Comparison of ENCODE assay signal across 1 cellular context in the genomic region with DNA sequence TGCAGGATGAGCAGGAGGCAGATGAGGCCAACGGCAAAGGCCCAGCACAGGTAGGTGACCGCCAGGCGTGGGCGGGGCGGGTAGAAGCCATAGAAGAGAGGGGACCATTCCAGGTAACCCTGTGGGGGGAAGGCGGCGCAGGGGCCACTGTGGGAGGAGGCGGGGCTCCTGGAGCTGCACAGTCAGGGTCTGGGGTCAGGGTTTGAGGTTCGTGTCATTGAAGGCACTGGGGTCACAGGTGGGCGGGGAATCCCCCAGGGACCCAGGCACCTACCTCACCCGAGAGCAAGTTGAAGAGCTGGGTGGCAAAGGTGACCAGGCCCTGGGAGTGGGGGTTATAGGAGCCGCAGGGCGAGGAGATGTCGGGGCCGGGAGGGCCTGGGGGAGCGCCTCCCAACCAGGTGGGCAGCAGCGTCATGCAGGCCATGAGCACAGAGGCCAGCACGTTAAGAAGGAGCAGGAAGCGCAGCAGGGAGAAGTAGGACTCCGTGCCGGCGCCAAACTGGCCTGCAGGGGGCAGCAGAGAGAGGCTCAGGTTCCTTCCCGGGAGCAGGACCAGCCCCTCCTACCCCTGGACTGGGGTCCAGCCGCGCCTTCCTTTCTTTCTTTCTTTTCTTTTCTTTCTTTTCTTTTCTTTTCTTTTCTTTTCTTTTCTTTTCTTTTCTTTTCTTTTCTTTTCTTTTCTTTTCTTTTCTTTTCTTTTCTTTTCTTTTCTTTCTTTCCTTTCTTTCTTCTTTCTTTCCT.
TF ChIP-seq lines count a peak whose summit lies in the region.

No MANE protein-coding gene starts in this region.

TF ChIP-seq in HepG2, 621 proteins besides CTCF, POLR2A, EP300 and RAD21 (continued from another document):
- TF ChIP-seq, protein P1, sequence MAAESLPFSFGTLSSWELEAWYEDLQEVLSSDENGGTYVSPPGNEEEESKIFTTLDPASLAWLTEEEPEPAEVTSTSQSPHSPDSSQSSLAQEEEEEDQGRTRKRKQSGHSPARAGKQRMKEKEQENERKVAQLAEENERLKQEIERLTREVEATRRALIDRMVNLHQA (CRISPR knock-in tag; IDR thresholded peaks at IDR 0.05) = no peak
- TF ChIP-seq SIX4 (CRISPR knock-in tag; IDR thresholded peaks at IDR 0.05) (no peak), NFATC3 (CRISPR knock-in tag; IDR thresholded peaks at IDR 0.05) (no peak), ZNF296 (CRISPR knock-in tag; conservative IDR thresholded peaks at IDR 0.05) (no peak), ZFP36L1 (CRISPR knock-in tag; IDR thresholded peaks at IDR 0.05) (no peak), PHF8 (CRISPR knock-in tag; IDR thresholded peaks at IDR 0.05) (no peak), ZBTB20 (CRISPR knock-in tag; IDR thresholded peaks at IDR 0.05; ENCODE audit: borderline replicate concordance, low read depth) (no peak), MATR3 (CRISPR knock-in tag; IDR thresholded peaks at IDR 0.05) (no peak), GATAD2A (CRISPR knock-in tag; IDR thresholded peaks at IDR 0.05) (peak; percentile 28; the same call in 1 of the 2 replicates), XRCC5 (optimal IDR thresholded peaks at IDR 0.05; ENCODE audit: low read length) (peak; percentile 60), TBP (CRISPR knock-in tag; IDR thresholded peaks at IDR 0.05) (no peak), NR3C1 (CRISPR knock-in tag; IDR thresholded peaks at IDR 0.05) (no peak), TEAD3 (CRISPR knock-in tag; optimal IDR thresholded peaks at IDR 0.05; ENCODE audit: borderline replicate concordance) (peak; percentile 29), CAMTA2 (CRISPR knock-in tag; IDR thresholded peaks at IDR 0.05; ENCODE audit: borderline replicate concordance) (no peak), ZNF207 (IDR thresholded peaks at IDR 0.05; ENCODE audit: borderline replicate concordance) (no peak), ZNF782 (CRISPR knock-in tag; IDR thresholded peaks at IDR 0.05; ENCODE audit: borderline replicate concordance) (no peak), RNF2 (conservative IDR thresholded peaks at IDR 0.05; ENCODE audit: low read depth) (no peak), SALL2 (CRISPR knock-in tag; IDR thresholded peaks at IDR 0.05) (no peak), CBX5 (CRISPR knock-in tag; IDR thresholded peaks at IDR 0.05; ENCODE audit: borderline replicate concordance) (no peak), HMG20A (CRISPR knock-in tag; IDR thresholded peaks at IDR 0.05; ENCODE audit: borderline replicate concordance) (no peak), ZNF790 (CRISPR knock-in tag; IDR thresholded peaks at IDR 0.05; ENCODE audit: borderline replicate concordance) (no peak), IRX3 (CRISPR knock-in tag; IDR thresholded peaks at IDR 0.05; ENCODE audit: borderline replicate concordance, low read depth) (no peak), ZNF432 (CRISPR knock-in tag; IDR thresholded peaks at IDR 0.05; ENCODE audit: borderline replicate concordance) (no peak), PTBP1 (IDR thresholded peaks at IDR 0.05; ENCODE audit: low read depth, low read length, poor library complexity, severe bottlenecking) (peak; percentile 58), NCOR1 (IDR thresholded peaks at IDR 0.05; ENCODE audit: borderline replicate concordance, low read length) (no peak), NFIC (IDR thresholded peaks at IDR 0.05; ENCODE audit: low read length) (no peak), NKX3-1 (CRISPR knock-in tag; IDR thresholded peaks at IDR 0.05) (no peak), SIX1 (CRISPR knock-in tag; IDR thresholded peaks at IDR 0.05; ENCODE audit: borderline replicate concordance) (no peak), GLI4 (CRISPR knock-in tag; IDR thresholded peaks at IDR 0.05; ENCODE audit: borderline replicate concordance) (no peak)
- TF ChIP-seq, protein P2, sequence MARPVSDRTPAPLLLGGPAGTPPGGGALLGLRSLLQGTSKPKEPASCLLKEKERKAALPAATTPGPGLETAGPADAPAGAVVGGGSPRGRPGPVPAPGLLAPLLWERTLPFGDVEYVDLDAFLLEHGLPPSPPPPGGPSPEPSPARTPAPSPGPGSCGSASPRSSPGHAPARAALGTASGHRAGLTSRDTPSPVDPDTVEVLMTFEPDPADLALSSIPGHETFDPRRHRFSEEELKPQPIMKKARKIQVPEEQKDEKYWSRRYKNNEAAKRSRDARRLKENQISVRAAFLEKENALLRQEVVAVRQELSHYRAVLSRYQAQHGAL (CRISPR knock-in tag; IDR thresholded peaks at IDR 0.05; ENCODE audit: not compliant biosample characterization) = no peak
- TF ChIP-seq, protein P3, sequence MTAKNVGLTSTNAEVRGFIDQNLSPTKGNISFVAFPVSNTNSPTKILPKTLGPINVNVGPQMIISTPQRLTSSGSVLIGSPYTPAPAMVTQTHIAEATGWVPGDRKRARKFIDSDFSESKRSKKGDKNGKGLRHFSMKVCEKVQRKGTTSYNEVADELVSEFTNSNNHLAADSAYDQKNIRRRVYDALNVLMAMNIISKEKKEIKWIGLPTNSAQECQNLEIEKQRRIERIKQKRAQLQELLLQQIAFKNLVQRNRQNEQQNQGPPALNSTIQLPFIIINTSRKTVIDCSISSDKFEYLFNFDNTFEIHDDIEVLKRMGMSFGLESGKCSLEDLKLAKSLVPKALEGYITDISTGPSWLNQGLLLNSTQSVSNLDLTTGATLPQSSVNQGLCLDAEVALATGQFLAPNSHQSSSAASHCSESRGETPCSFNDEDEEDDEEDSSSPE (CRISPR knock-in tag; IDR thresholded peaks at IDR 0.05) = no peak
- TF ChIP-seq, protein P4, sequence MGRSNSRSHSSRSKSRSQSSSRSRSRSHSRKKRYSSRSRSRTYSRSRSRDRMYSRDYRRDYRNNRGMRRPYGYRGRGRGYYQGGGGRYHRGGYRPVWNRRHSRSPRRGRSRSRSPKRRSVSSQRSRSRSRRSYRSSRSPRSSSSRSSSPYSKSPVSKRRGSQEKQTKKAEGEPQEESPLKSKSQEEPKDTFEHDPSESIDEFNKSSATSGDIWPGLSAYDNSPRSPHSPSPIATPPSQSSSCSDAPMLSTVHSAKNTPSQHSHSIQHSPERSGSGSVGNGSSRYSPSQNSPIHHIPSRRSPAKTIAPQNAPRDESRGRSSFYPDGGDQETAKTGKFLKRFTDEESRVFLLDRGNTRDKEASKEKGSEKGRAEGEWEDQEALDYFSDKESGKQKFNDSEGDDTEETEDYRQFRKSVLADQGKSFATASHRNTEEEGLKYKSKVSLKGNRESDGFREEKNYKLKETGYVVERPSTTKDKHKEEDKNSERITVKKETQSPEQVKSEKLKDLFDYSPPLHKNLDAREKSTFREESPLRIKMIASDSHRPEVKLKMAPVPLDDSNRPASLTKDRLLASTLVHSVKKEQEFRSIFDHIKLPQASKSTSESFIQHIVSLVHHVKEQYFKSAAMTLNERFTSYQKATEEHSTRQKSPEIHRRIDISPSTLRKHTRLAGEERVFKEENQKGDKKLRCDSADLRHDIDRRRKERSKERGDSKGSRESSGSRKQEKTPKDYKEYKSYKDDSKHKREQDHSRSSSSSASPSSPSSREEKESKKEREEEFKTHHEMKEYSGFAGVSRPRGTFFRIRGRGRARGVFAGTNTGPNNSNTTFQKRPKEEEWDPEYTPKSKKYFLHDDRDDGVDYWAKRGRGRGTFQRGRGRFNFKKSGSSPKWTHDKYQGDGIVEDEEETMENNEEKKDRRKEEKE (IDR thresholded peaks at IDR 0.05) = no peak
- TF ChIP-seq, protein P5, sequence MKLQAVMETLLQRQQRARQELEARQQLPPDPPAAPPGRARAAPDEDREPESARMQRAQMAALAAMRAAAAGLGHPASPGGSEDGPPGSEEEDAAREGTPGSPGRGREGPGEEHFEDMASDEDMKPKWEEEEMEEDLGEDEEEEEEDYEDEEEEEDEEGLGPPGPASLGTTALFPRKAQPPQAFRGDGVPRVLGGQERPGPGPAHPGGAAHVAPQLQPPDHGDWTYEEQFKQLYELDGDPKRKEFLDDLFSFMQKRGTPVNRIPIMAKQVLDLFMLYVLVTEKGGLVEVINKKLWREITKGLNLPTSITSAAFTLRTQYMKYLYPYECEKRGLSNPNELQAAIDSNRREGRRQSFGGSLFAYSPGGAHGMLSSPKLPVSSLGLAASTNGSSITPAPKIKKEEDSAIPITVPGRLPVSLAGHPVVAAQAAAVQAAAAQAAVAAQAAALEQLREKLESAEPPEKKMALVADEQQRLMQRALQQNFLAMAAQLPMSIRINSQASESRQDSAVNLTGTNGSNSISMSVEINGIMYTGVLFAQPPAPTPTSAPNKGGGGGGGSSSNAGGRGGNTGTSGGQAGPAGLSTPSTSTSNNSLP (IDR thresholded peaks at IDR 0.05; ENCODE audit: low read depth, low read length) = no peak
- TF ChIP-seq, protein P6, sequence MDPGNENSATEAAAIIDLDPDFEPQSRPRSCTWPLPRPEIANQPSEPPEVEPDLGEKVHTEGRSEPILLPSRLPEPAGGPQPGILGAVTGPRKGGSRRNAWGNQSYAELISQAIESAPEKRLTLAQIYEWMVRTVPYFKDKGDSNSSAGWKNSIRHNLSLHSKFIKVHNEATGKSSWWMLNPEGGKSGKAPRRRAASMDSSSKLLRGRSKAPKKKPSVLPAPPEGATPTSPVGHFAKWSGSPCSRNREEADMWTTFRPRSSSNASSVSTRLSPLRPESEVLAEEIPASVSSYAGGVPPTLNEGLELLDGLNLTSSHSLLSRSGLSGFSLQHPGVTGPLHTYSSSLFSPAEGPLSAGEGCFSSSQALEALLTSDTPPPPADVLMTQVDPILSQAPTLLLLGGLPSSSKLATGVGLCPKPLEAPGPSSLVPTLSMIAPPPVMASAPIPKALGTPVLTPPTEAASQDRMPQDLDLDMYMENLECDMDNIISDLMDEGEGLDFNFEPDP (CRISPR knock-in tag; conservative IDR thresholded peaks at IDR 0.05) = no peak
- TF ChIP-seq, protein P7, sequence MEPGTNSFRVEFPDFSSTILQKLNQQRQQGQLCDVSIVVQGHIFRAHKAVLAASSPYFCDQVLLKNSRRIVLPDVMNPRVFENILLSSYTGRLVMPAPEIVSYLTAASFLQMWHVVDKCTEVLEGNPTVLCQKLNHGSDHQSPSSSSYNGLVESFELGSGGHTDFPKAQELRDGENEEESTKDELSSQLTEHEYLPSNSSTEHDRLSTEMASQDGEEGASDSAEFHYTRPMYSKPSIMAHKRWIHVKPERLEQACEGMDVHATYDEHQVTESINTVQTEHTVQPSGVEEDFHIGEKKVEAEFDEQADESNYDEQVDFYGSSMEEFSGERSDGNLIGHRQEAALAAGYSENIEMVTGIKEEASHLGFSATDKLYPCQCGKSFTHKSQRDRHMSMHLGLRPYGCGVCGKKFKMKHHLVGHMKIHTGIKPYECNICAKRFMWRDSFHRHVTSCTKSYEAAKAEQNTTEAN (CRISPR knock-in tag; conservative IDR thresholded peaks at IDR 0.05) = no peak
- TF ChIP-seq, protein P8, sequence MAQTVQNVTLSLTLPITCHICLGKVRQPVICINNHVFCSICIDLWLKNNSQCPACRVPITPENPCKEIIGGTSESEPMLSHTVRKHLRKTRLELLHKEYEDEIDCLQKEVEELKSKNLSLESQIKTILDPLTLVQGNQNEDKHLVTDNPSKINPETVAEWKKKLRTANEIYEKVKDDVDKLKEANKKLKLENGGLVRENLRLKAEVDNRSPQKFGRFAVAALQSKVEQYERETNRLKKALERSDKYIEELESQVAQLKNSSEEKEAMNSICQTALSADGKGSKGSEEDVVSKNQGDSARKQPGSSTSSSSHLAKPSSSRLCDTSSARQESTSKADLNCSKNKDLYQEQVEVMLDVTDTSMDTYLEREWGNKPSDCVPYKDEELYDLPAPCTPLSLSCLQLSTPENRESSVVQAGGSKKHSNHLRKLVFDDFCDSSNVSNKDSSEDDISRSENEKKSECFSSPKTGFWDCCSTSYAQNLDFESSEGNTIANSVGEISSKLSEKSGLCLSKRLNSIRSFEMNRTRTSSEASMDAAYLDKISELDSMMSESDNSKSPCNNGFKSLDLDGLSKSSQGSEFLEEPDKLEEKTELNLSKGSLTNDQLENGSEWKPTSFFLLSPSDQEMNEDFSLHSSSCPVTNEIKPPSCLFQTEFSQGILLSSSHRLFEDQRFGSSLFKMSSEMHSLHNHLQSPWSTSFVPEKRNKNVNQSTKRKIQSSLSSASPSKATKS (CRISPR knock-in tag; IDR thresholded peaks at IDR 0.05) = no peak
TF ChIP-seq in HepG2: peak in this region for 29.
